In the genomic region with DNA sequence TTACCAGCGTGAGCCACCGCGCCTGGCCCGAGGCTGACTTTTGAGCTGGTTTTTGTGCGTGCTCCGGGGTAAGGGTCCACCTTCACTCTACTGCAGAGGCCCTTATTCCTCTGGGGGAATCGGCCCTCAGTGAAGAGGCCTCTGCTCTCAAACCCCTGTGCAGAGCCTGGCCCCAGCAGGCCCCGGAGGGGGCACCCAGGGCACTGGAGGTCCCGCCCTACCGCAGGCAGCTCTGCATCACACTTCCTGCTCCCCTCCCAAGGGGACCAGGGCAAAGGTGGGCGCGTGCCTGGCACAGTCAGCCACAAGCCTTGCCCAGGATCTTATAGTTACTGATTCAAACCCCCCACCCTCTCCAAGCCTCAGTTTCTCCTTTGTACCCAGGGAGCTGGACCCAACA, we compare ENCODE assay signal across 1 cellular context.
TF ChIP-seq lines count a peak whose summit lies in the region.

No MANE protein-coding gene starts in this region.

TF ChIP-seq in HepG2, 621 proteins besides CTCF, POLR2A, EP300 and RAD21 (continues in another document):
- TF ChIP-seq ZNF605 (CRISPR knock-in tag; IDR thresholded peaks at IDR 0.05) (no peak), FOSL2 (CRISPR knock-in tag; IDR thresholded peaks at IDR 0.05) (no peak), SMAD9 (CRISPR knock-in tag; IDR thresholded peaks at IDR 0.05) (no peak), SOX13 (IDR thresholded peaks at IDR 0.05) (no peak), SOX13 (CRISPR knock-in tag; conservative IDR thresholded peaks at IDR 0.05 in 1 of 2, IDR thresholded peaks at IDR 0.05 in 1 of 2) (no peak), ZNF251 (CRISPR knock-in tag; IDR thresholded peaks at IDR 0.05) (no peak), ZBTB38 (CRISPR knock-in tag; IDR thresholded peaks at IDR 0.05) (no peak), ZNF343 (CRISPR knock-in tag; IDR thresholded peaks at IDR 0.05) (0 out of 2 replicates have a peak, but pooled peaks have one; percentile 37), PAX8 (CRISPR knock-in tag; IDR thresholded peaks at IDR 0.05; ENCODE audit: borderline replicate concordance) (no peak), ZFX (CRISPR knock-in tag; IDR thresholded peaks at IDR 0.05; ENCODE audit: low read depth) (peak; percentile 67), AKAP8 (CRISPR knock-in tag; IDR thresholded peaks at IDR 0.05) (no peak), HNRNPK (IDR thresholded peaks at IDR 0.05; ENCODE audit: low read depth, low read length, poor library complexity, severe bottlenecking) (no peak), ZNF331 (CRISPR knock-in tag; IDR thresholded peaks at IDR 0.05) (no peak), LCORL (IDR thresholded peaks at IDR 0.05) (no peak), LCORL (CRISPR knock-in tag; IDR thresholded peaks at IDR 0.05) (no peak), XRCC5 (optimal IDR thresholded peaks at IDR 0.05; ENCODE audit: low read length) (no peak), FOSL1 (CRISPR knock-in tag; IDR thresholded peaks at IDR 0.05; ENCODE audit: borderline replicate concordance) (no peak), ZNF124 (CRISPR knock-in tag; IDR thresholded peaks at IDR 0.05) (no peak), ZMYM4 (CRISPR knock-in tag; IDR thresholded peaks at IDR 0.05) (no peak), YEATS4 (CRISPR knock-in tag; IDR thresholded peaks at IDR 0.05; ENCODE audit: borderline replicate concordance) (no peak), HOXA7 (CRISPR knock-in tag; IDR thresholded peaks at IDR 0.05) (no peak), SIN3A (IDR thresholded peaks at IDR 0.05; ENCODE audit: borderline replicate concordance, low read depth, low read length) (no peak), GTF2F1 (IDR thresholded peaks at IDR 0.05; ENCODE audit: low read length) (no peak), KDM4B (CRISPR knock-in tag; IDR thresholded peaks at IDR 0.05) (no peak), ZNF761 (CRISPR knock-in tag; conservative IDR thresholded peaks at IDR 0.05) (no peak), MYNN (CRISPR knock-in tag; IDR thresholded peaks at IDR 0.05; ENCODE audit: low read depth) (no peak), ZNF335 (CRISPR knock-in tag; IDR thresholded peaks at IDR 0.05) (peak; percentile 71; the same call in 1 of the 2 replicates)
- TF ChIP-seq, protein P1, sequence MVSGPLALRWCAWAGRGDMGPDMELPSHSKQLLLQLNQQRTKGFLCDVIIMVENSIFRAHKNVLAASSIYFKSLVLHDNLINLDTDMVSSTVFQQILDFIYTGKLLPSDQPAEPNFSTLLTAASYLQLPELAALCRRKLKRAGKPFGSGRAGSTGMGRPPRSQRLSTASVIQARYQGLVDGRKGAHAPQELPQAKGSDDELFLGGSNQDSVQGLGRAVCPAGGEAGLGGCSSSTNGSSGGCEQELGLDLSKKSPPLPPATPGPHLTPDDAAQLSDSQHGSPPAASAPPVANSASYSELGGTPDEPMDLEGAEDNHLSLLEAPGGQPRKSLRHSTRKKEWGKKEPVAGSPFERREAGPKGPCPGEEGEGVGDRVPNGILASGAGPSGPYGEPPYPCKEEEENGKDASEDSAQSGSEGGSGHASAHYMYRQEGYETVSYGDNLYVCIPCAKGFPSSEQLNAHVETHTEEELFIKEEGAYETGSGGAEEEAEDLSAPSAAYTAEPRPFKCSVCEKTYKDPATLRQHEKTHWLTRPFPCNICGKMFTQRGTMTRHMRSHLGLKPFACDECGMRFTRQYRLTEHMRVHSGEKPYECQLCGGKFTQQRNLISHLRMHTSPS (CRISPR knock-in tag; IDR thresholded peaks at IDR 0.05; ENCODE audit: low read depth): peak; percentile 84; the same call in 1 of the 2 replicates
- TF ChIP-seq, protein P2, sequence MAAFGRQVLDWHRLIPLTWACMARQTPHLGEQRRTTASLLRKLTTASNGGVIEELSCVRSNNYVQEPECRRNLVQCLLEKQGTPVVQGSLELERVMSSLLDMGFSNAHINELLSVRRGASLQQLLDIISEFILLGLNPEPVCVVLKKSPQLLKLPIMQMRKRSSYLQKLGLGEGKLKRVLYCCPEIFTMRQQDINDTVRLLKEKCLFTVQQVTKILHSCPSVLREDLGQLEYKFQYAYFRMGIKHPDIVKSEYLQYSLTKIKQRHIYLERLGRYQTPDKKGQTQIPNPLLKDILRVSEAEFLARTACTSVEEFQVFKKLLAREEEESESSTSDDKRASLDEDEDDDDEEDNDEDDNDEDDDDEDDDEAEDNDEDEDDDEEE (CRISPR knock-in tag; IDR thresholded peaks at IDR 0.05): no peak
- TF ChIP-seq, protein P3, sequence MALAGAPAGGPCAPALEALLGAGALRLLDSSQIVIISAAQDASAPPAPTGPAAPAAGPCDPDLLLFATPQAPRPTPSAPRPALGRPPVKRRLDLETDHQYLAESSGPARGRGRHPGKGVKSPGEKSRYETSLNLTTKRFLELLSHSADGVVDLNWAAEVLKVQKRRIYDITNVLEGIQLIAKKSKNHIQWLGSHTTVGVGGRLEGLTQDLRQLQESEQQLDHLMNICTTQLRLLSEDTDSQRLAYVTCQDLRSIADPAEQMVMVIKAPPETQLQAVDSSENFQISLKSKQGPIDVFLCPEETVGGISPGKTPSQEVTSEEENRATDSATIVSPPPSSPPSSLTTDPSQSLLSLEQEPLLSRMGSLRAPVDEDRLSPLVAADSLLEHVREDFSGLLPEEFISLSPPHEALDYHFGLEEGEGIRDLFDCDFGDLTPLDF (CRISPR knock-in tag; IDR thresholded peaks at IDR 0.05): no peak
- TF ChIP-seq, protein P4, sequence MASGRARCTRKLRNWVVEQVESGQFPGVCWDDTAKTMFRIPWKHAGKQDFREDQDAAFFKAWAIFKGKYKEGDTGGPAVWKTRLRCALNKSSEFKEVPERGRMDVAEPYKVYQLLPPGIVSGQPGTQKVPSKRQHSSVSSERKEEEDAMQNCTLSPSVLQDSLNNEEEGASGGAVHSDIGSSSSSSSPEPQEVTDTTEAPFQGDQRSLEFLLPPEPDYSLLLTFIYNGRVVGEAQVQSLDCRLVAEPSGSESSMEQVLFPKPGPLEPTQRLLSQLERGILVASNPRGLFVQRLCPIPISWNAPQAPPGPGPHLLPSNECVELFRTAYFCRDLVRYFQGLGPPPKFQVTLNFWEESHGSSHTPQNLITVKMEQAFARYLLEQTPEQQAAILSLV (CRISPR knock-in tag; IDR thresholded peaks at IDR 0.05; ENCODE audit: borderline replicate concordance): no peak
- TF ChIP-seq, protein P5, sequence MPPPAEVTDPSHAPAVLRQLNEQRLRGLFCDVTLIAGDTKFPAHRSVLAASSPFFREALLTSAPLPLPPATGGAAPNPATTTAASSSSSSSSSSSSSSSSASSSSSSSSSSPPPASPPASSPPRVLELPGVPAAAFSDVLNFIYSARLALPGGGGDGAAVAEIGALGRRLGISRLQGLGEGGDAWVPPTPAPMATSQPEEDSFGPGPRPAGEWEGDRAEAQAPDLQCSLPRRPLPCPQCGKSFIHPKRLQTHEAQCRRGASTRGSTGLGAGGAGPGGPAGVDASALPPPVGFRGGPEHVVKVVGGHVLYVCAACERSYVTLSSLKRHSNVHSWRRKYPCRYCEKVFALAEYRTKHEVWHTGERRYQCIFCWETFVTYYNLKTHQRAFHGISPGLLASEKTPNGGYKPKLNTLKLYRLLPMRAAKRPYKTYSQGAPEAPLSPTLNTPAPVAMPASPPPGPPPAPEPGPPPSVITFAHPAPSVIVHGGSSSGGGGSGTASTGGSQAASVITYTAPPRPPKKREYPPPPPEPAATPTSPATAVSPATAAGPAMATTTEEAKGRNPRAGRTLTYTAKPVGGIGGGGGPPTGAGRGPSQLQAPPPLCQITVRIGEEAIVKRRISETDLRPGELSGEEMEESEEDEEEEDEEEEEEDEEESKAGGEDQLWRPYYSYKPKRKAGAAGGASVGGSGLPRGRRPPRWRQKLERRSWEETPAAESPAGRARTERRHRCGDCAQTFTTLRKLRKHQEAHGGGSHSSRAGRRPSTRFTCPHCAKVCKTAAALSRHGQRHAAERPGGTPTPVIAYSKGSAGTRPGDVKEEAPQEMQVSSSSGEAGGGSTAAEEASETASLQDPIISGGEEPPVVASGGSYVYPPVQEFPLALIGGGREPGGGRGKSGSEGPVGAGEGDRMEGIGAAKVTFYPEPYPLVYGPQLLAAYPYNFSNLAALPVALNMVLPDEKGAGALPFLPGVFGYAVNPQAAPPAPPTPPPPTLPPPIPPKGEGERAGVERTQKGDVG (CRISPR knock-in tag; IDR thresholded peaks at IDR 0.05; ENCODE audit: borderline replicate concordance): no peak
- TF ChIP-seq, protein P6, sequence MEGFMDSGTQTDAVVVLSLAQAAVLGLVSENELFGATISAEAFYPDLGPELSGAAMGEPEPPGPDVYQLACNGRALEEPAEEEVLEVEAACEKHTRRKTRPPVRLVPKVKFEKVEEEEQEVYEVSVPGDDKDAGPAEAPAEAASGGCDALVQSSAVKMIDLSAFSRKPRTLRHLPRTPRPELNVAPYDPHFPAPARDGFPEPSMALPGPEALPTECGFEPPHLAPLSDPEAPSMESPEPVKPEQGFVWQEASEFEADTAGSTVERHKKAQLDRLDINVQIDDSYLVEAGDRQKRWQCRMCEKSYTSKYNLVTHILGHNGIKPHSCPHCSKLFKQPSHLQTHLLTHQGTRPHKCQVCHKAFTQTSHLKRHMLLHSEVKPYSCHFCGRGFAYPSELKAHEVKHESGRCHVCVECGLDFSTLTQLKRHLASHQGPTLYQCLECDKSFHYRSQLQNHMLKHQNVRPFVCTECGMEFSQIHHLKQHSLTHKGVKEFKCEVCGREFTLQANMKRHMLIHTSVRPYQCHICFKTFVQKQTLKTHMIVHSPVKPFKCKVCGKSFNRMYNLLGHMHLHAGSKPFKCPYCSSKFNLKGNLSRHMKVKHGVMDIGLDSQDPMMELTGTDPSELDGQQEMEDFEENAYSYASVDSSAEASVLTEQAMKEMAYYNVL (CRISPR knock-in tag; IDR thresholded peaks at IDR 0.05; ENCODE audit: borderline replicate concordance): no peak
- TF ChIP-seq, protein P7, sequence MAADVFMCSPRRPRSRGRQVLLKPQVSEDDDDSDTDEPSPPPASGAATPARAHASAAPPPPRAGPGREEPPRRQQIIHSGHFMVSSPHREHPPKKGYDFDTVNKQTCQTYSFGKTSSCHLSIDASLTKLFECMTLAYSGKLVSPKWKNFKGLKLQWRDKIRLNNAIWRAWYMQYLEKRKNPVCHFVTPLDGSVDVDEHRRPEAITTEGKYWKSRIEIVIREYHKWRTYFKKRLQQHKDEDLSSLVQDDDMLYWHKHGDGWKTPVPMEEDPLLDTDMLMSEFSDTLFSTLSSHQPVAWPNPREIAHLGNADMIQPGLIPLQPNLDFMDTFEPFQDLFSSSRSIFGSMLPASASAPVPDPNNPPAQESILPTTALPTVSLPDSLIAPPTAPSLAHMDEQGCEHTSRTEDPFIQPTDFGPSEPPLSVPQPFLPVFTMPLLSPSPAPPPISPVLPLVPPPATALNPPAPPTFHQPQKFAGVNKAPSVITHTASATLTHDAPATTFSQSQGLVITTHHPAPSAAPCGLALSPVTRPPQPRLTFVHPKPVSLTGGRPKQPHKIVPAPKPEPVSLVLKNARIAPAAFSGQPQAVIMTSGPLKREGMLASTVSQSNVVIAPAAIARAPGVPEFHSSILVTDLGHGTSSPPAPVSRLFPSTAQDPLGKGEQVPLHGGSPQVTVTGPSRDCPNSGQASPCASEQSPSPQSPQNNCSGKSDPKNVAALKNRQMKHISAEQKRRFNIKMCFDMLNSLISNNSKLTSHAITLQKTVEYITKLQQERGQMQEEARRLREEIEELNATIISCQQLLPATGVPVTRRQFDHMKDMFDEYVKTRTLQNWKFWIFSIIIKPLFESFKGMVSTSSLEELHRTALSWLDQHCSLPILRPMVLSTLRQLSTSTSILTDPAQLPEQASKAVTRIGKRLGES (CRISPR knock-in tag; IDR thresholded peaks at IDR 0.05; ENCODE audit: borderline replicate concordance): no peak
- TF ChIP-seq, protein P8, sequence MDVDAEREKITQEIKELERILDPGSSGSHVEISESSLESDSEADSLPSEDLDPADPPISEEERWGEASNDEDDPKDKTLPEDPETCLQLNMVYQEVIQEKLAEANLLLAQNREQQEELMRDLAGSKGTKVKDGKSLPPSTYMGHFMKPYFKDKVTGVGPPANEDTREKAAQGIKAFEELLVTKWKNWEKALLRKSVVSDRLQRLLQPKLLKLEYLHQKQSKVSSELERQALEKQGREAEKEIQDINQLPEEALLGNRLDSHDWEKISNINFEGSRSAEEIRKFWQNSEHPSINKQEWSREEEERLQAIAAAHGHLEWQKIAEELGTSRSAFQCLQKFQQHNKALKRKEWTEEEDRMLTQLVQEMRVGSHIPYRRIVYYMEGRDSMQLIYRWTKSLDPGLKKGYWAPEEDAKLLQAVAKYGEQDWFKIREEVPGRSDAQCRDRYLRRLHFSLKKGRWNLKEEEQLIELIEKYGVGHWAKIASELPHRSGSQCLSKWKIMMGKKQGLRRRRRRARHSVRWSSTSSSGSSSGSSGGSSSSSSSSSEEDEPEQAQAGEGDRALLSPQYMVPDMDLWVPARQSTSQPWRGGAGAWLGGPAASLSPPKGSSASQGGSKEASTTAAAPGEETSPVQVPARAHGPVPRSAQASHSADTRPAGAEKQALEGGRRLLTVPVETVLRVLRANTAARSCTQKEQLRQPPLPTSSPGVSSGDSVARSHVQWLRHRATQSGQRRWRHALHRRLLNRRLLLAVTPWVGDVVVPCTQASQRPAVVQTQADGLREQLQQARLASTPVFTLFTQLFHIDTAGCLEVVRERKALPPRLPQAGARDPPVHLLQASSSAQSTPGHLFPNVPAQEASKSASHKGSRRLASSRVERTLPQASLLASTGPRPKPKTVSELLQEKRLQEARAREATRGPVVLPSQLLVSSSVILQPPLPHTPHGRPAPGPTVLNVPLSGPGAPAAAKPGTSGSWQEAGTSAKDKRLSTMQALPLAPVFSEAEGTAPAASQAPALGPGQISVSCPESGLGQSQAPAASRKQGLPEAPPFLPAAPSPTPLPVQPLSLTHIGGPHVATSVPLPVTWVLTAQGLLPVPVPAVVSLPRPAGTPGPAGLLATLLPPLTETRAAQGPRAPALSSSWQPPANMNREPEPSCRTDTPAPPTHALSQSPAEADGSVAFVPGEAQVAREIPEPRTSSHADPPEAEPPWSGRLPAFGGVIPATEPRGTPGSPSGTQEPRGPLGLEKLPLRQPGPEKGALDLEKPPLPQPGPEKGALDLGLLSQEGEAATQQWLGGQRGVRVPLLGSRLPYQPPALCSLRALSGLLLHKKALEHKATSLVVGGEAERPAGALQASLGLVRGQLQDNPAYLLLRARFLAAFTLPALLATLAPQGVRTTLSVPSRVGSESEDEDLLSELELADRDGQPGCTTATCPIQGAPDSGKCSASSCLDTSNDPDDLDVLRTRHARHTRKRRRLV (CRISPR knock-in tag; IDR thresholded peaks at IDR 0.05): 0 out of 2 replicates have a peak, but pooled peaks have one; percentile 50
- TF ChIP-seq, protein P9, sequence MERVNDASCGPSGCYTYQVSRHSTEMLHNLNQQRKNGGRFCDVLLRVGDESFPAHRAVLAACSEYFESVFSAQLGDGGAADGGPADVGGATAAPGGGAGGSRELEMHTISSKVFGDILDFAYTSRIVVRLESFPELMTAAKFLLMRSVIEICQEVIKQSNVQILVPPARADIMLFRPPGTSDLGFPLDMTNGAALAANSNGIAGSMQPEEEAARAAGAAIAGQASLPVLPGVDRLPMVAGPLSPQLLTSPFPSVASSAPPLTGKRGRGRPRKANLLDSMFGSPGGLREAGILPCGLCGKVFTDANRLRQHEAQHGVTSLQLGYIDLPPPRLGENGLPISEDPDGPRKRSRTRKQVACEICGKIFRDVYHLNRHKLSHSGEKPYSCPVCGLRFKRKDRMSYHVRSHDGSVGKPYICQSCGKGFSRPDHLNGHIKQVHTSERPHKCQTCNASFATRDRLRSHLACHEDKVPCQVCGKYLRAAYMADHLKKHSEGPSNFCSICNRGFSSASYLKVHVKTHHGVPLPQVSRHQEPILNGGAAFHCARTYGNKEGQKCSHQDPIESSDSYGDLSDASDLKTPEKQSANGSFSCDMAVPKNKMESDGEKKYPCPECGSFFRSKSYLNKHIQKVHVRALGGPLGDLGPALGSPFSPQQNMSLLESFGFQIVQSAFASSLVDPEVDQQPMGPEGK (CRISPR knock-in tag; IDR thresholded peaks at IDR 0.05): peak; percentile 39; the same call in 1 of the 2 replicates
